1 cellular context compared by ENCODE assay signal in the genomic region with DNA sequence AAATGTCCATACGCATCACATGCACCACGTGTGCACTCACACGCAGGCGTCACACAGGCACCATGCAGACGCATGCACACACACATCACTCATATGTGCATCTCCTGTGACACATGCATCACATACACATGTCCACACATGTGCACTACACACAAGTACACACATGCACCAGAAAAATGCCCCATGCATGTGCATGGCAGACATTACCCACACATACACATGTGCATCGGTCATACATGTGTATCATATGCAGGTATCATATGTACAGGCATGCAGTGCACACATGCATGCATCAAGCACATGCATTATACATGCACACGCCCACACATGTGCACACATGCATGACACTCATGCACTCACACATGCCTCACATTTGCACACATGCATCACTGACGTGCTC.
TF ChIP-seq lines count a peak whose summit lies in the region.

No MANE protein-coding gene starts in this region.

TF ChIP-seq in GM12878, 131 proteins besides CTCF, POLR2A, EP300 and RAD21:
- TF ChIP-seq, protein P1, sequence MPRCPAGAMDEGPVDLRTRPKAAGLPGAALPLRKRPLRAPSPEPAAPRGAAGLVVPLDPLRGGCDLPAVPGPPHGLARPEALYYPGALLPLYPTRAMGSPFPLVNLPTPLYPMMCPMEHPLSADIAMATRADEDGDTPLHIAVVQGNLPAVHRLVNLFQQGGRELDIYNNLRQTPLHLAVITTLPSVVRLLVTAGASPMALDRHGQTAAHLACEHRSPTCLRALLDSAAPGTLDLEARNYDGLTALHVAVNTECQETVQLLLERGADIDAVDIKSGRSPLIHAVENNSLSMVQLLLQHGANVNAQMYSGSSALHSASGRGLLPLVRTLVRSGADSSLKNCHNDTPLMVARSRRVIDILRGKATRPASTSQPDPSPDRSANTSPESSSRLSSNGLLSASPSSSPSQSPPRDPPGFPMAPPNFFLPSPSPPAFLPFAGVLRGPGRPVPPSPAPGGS (IDR thresholded peaks at IDR 0.05; ENCODE audit: borderline replicate concordance, insufficient read depth, low read depth, low read length, poor library complexity, severe bottlenecking) = peak; percentile 8
- no peak for TF ChIP-seq BRCA1 (IDR thresholded peaks at IDR 0.05; ENCODE audit: low read depth, low read length)
